Comparison of ENCODE assay signal across 10 cellular contexts in the genomic region with DNA sequence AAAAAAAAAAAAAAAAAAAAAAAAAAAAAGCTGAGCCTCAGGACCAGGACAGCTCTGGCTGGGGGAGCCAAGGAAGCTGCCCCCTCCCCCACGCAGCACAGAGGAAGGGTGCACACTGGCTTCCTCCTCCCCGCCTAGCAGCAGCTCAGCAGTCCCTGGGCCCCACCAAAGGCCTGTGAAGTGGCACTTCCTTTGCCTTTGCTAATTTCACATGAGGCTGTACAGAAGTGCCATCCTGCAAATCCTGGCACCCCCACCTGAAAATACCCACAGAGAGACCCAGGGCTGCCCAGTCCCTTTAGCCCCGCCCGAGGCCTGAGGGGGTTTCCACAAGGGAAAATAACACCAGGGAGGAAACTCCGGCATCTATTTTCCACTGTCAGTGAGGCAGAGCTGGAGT. TPM values are rescaled to one million over a fixed set of nuclear protein-coding genes. Genes with fewer than 3 reads are reported as not detected.
DNase-seq lines count a peak whose midpoint lies in the region; ATAC-seq and TF ChIP-seq lines count a peak whose summit lies in the region.
"Had no signal": no experiment of that assay in that cellular context is flagged by ENCODE, and none has a peak within 500 bp of the region (broad histone marks: within the 10 kb centered on the region; RNA-seq: fewer than 3 reads in every experiment).

No MANE protein-coding gene starts in this region.

- peaks cover 0 to 11% (median 1%) of the 10 kb centered on the region in 4 donors for H3K36me3 ChIP-seq in sigmoid colon
- peaks cover 11% of the 10 kb centered on the region; the same call in 1 of the 2 replicates for H3K36me3 ChIP-seq in SJCRH30

- DNase-seq in GM12864 (ENCODE audit: low read depth), result no peak
- DNase-seq in T-helper 2 cell, result peak in 3 of 5 experiments; percentile 37 to 80 (median 48)
- peak; percentile 51 for DNase-seq in central memory CD4-positive, alpha-beta T cell
- no peak for DNase-seq in sigmoid colon
- no peak for DNase-seq in SJCRH30
- no peak for DNase-seq in DMS153 treated with DMSO at 0.1 percent for 48 hours (lab: John Stamatoyannopoulos, UW; ENCODE audit: unreplicated experiment)
- DNase-seq: GDM1 had no signal

- no peak for TF ChIP-seq CTCF in GM12864 (IDR thresholded peaks at IDR 0.05; ENCODE audit: low read depth, low read length, missing control alignments)
- TF ChIP-seq CTCF in sigmoid colon (IDR thresholded peaks at IDR 0.05), result no peak

- H3K9me3 ChIP-seq in sigmoid colon (no peaks in the 10 kb centered on the region), SJCRH30 (replicated peaks) (no peaks in the 10 kb centered on the region)

- 59 to 83% methylated on average over 5 of the region's 5 CpGs for WGBS in sigmoid colon, 2 donors

- TF ChIP-seq EP300 in sigmoid colon (IDR thresholded peaks at IDR 0.05), result no peak

- intact Hi-C loops in sigmoid colon (cut with DNase I), result no loop called here

- no peak for TF ChIP-seq POLR2A in sigmoid colon (IDR thresholded peaks at IDR 0.05)

- H3K4me3 ChIP-seq in GM12864 (ENCODE audit: low read depth, low read length) (peak overlapping the region; percentile 74), sigmoid colon (no peak overlapping the region), SJCRH30 (no peak overlapping the region)

- H3K27me3 ChIP-seq in sigmoid colon (no peaks in the 10 kb centered on the region), SJCRH30 (no peaks in the 10 kb centered on the region)

- H3K4me1 ChIP-seq in sigmoid colon (peaks cover 2 to 71% (median 54%) of the 10 kb centered on the region in 4 donors), SJCRH30 (no peaks in the 10 kb centered on the region)

- ATAC-seq in HG02840 (IDR thresholded peaks at IDR 0.05; ENCODE audit: low FRiP score, unreplicated experiment) (no peak), GM21576 (IDR thresholded peaks at IDR 0.05; ENCODE audit: unreplicated experiment) (no peak)

- peak overlapping the region in 3 of 4 donors; percentile 29 to 35 (median 31) for H3K27ac ChIP-seq in sigmoid colon
- H3K27ac ChIP-seq in SJCRH30, result no peak overlapping the region
- H3K27ac ChIP-seq: parathyroid adenoma had no signal

RNA-seq across cellular contexts. Expression of a gene that starts 3.9 kb away (rescaled TPM):
- total RNA-seq in sigmoid colon, result 10 to 100 TPM; 37.3 to 48.7 (median 46.0) TPM
- polyA plus RNA-seq in sigmoid colon, result 10 to 100 TPM; 59.5 to 90.3 (median 81.8) TPM
- 15.5 and 17.4 TPM in 2 replicates for total RNA-seq in SJCRH30 (2014; rRNA removed; shearing (Covaris generic))

RNA-seq across cellular contexts. Expression of a gene that starts 18.6 kb away (rescaled TPM):
- total RNA-seq in sigmoid colon, result 10 to 100 TPM; 24.7 to 37.4 (median 30.4) TPM
- polyA plus RNA-seq in sigmoid colon, result 10 to 100 TPM in 2 of 3 donors, 1 to 10 TPM in 1; 5.3 to 44.8 (median 15.6) TPM
- total RNA-seq in SJCRH30 (2014; rRNA removed; shearing (Covaris generic)), result 12.9 and 14.7 TPM in 2 replicates

RNA-seq across cellular contexts. Expression of a gene that starts 28.5 kb away (rescaled TPM):
- total RNA-seq in sigmoid colon, result 1 to 10 TPM; 3.7 to 7.1 (median 4.5) TPM
- polyA plus RNA-seq in sigmoid colon, result 10 to 100 TPM in 2 of 3 donors, 1 to 10 TPM in 1; 6.9 to 19.4 (median 11.4) TPM
- total RNA-seq in SJCRH30 (2014; rRNA removed; shearing (Covaris generic)), result 4.5 and 5.3 TPM in 2 replicates

RNA-seq across cellular contexts. Expression of a gene that starts 39.5 kb away (rescaled TPM):
- 100 to 1,000 TPM in 3 of 4 donors, 10 to 100 TPM in 1; 83.5 to 158 (median 126) TPM for total RNA-seq in sigmoid colon
- 10 to 100 TPM; 14.4 to 33.3 (median 14.6) TPM for polyA plus RNA-seq in sigmoid colon
- 191 and 217 TPM in 2 replicates for total RNA-seq in SJCRH30 (2014; rRNA removed; shearing (Covaris generic))

Comparison
In these comparisons a context has a peak if more than half of its experiments do, and no peak if none do; other contexts are left out.
1. DNase-seq: peak in T-helper 2 cell (3 of 5) and central memory CD4-positive, alpha-beta T cell (single experiment); none in GM12864 (single experiment), sigmoid colon (single experiment), SJCRH30 (0 of 2) and DMS153 treated with DMSO at 0.1 percent for 48 hours (single experiment).